In the genomic region with DNA sequence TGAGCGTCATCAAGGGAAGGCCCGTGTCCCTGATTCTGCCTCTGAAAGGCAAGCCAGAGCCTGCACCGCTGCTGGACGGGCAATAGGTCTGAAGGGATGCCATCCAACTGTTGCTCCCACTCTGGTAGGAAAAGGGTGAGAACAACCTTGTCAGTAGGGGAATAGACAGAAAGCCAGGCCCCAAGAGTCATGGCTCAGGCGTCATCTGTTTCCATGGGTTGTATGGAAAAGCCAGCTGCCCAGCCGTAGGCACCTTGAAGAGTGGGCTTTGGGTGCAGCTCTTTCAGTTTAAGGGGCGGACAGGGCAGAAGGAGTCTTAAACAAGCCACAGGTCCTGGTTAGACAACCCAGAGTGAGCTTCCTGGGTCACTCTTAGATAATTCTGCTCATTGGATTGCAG, we compare ENCODE assay signal across 1 cellular context.
TF ChIP-seq lines count a peak whose summit lies in the region.

No MANE protein-coding gene starts in this region.

TF ChIP-seq in GM23338, 12 proteins besides CTCF, POLR2A, EP300 and RAD21 (continued from another document):
- TF ChIP-seq, protein P1, sequence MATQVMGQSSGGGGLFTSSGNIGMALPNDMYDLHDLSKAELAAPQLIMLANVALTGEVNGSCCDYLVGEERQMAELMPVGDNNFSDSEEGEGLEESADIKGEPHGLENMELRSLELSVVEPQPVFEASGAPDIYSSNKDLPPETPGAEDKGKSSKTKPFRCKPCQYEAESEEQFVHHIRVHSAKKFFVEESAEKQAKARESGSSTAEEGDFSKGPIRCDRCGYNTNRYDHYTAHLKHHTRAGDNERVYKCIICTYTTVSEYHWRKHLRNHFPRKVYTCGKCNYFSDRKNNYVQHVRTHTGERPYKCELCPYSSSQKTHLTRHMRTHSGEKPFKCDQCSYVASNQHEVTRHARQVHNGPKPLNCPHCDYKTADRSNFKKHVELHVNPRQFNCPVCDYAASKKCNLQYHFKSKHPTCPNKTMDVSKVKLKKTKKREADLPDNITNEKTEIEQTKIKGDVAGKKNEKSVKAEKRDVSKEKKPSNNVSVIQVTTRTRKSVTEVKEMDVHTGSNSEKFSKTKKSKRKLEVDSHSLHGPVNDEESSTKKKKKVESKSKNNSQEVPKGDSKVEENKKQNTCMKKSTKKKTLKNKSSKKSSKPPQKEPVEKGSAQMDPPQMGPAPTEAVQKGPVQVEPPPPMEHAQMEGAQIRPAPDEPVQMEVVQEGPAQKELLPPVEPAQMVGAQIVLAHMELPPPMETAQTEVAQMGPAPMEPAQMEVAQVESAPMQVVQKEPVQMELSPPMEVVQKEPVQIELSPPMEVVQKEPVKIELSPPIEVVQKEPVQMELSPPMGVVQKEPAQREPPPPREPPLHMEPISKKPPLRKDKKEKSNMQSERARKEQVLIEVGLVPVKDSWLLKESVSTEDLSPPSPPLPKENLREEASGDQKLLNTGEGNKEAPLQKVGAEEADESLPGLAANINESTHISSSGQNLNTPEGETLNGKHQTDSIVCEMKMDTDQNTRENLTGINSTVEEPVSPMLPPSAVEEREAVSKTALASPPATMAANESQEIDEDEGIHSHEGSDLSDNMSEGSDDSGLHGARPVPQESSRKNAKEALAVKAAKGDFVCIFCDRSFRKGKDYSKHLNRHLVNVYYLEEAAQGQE (IDR thresholded peaks at IDR 0.05; ENCODE audit: unreplicated experiment), result no peak
- TF ChIP-seq STAT1 (IDR thresholded peaks at IDR 0.05; ENCODE audit: unreplicated experiment), result no peak
- TF ChIP-seq CREB1 (CRISPR knock-in tag; IDR thresholded peaks at IDR 0.05; ENCODE audit: low read depth), result no peak
- TF ChIP-seq, protein P2, sequence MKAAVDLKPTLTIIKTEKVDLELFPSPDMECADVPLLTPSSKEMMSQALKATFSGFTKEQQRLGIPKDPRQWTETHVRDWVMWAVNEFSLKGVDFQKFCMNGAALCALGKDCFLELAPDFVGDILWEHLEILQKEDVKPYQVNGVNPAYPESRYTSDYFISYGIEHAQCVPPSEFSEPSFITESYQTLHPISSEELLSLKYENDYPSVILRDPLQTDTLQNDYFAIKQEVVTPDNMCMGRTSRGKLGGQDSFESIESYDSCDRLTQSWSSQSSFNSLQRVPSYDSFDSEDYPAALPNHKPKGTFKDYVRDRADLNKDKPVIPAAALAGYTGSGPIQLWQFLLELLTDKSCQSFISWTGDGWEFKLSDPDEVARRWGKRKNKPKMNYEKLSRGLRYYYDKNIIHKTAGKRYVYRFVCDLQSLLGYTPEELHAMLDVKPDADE (IDR thresholded peaks at IDR 0.05), result no peak
- no peak for TF ChIP-seq ZNF462 (CRISPR knock-in tag; IDR thresholded peaks at IDR 0.05)
- no peak for TF ChIP-seq ZNF114 (CRISPR knock-in tag; IDR thresholded peaks at IDR 0.05)
- TF ChIP-seq NANOG (IDR thresholded peaks at IDR 0.05; ENCODE audit: borderline replicate concordance), result no peak
